Comparison of ENCODE assay signal across 18 cellular contexts in genomic region chr4:141006236-141006802, GRCh38.
"Had no signal": no experiment of that assay in that cellular context is flagged by ENCODE, and none has a peak within 500 bp of the region (broad histone marks: within the 10 kb centered on the region; RNA-seq: fewer than 3 reads in every experiment).

No MANE protein-coding gene starts in this region.

- DNase-seq: activated CD4-positive, alpha-beta memory T cell treated with anti-CD3 and anti-CD28 coated beads, Interleukin-2, amount 10 ng/mL, durations not matched to agents 7 days and 5 days; activated CD4-positive, alpha-beta T cell treated with anti-CD3 and anti-CD28 coated beads for 48 hours; activated effector memory CD4-positive, alpha-beta T cell treated with anti-CD3 and anti-CD28 coated beads, Interleukin-2, amount 50 U/mL, for 16 hours; activated naive CD4-positive, alpha-beta T cell treated with anti-CD3 and anti-CD28 coated beads, Interleukin-2, amount 50 U/mL, for 16 hours; activated naive CD8-positive, alpha-beta T cell treated with anti-CD3 and anti-CD28 coated beads, Interleukin-2, amount 50 U/mL, for 24 hours; effector CD8-positive, alpha-beta T cell; foreskin keratinocyte; immature natural killer cell; kidney glomerular epithelial cell; mesenchymal stem cell; naive B cell; occipital lobe; stimulated activated CD4-positive, alpha-beta T cell treated with anti-CD3 and anti-CD28 coated beads, Interleukin-1b, Interleukin-23, amount 100 ng/mL, for 48 hours; substantia nigra; thyroid gland had no signal

- H3K9me3 ChIP-seq: thyroid gland had no signal

- H3K4me1 ChIP-seq: foreskin keratinocyte had no signal

- H2AFZ ChIP-seq: hepatocyte had no signal

- ATAC-seq: activated naive CD8-positive, alpha-beta T cell treated with anti-CD3 and anti-CD28 coated beads, Interleukin-2, amount 50 U/mL, for 24 hours; foreskin keratinocyte had no signal

- H3K79me2 ChIP-seq: hepatocyte had no signal

- H3K27me3 ChIP-seq: cardiac muscle cell, foreskin keratinocyte, hepatocyte, thyroid gland had no signal

- H3K27ac ChIP-seq: cardiac muscle cell, foreskin keratinocyte, hepatocyte, skin epidermis, thyroid gland had no signal

- H3K4me3 ChIP-seq: cardiac muscle cell, hepatocyte, skin epidermis, thyroid gland had no signal

- H3K4me2 ChIP-seq: hepatocyte had no signal

- H3K36me3 ChIP-seq: cardiac muscle cell, thyroid gland had no signal
